In genomic region chr3:29408676-29409075, GRCh38 we compare ENCODE assay signal across 15 cellular contexts.
DNase-seq lines count a peak whose midpoint lies in the region; TF ChIP-seq lines count a peak whose summit lies in the region.
"Had no signal": no experiment of that assay in that cellular context is flagged by ENCODE, and none has a peak within 500 bp of the region (broad histone marks: within the 10 kb centered on the region; RNA-seq: fewer than 3 reads in every experiment).

No MANE protein-coding gene starts in this region.

- no peak overlapping the region for H3K4me3 ChIP-seq in fibroblast of the aortic adventitia (ENCODE audit: low read depth, low read length)

- DNase-seq in AG20443 (ENCODE audit: low spot score) = peak; percentile 25
- peak; percentile 37 for DNase-seq in NCI-H226
- peak; percentile 16 for DNase-seq in amniotic epithelial cell (ENCODE audit: low read depth)
- peak; percentile 57 for DNase-seq in fibroblast of the aortic adventitia (ENCODE audit: low read depth)
- no peak for DNase-seq in globus pallidus (ENCODE audit: low spot score)
- DNase-seq in activated T-cell treated with anti-CD3 and anti-CD28 coated beads, Interleukin-2, amount 50 U/mL, for 1 hour = no peak
- no peak for DNase-seq in NCI-H446 treated with DMSO at 0.1 percent for 48 hours (lab: John Stamatoyannopoulos, UW)
- DNase-seq in NCI-H446 (lab: John Stamatoyannopoulos, UW) = no peak
- DNase-seq: ACHN; Caco-2; CD8-positive, alpha-beta T cell; DND-41; GF-D8; HCEC 1CT; HFFc6 had no signal

- TF ChIP-seq CTCF in fibroblast of the aortic adventitia (IDR thresholded peaks at IDR 0.05; ENCODE audit: insufficient read depth, low read length) = no peak

Comparison
In these comparisons a context has a peak if more than half of its experiments do, and no peak if none do; other contexts are left out.
1. DNase-seq: peak in AG20443 (single experiment), NCI-H226 (single experiment), amniotic epithelial cell (single experiment) and fibroblast of the aortic adventitia (single experiment); none in globus pallidus (single experiment), activated T-cell treated with anti-CD3 and anti-CD28 coated beads, Interleukin-2, amount 50 U/mL, for 1 hour (single experiment), NCI-H446 treated with DMSO at 0.1 percent for 48 hours (single experiment) and NCI-H446 (0 of 2).